In genomic region chr2:225037374-225038075, GRCh38 we compare ENCODE assay signal across 14 cellular contexts. TPM values are rescaled to one million over a fixed set of nuclear protein-coding genes. Genes with fewer than 3 reads are reported as not detected.
DNase-seq lines count a peak whose midpoint lies in the region; ATAC-seq and TF ChIP-seq lines count a peak whose summit lies in the region.
"Had no signal": no experiment of that assay in that cellular context is flagged by ENCODE, and none has a peak within 500 bp of the region (broad histone marks: within the 10 kb centered on the region; RNA-seq: fewer than 3 reads in every experiment).

No MANE protein-coding gene starts in this region.

- H3K9ac ChIP-seq in IMR-90 (ENCODE audit: low read depth, low read length): no peak overlapping the region

- H3K27me3 Mint-ChIP-seq in activated T-helper 17 cell treated with anti-CD3 and anti-CD28 coated beads, Interleukin-2, amount 50 U/mL, for 72 hours: no peaks in the 10 kb centered on the region
- peaks cover 0 to 7% (median 0%) of the 10 kb centered on the region in 3 donors for H3K27me3 Mint-ChIP-seq in immature natural killer cell (ENCODE audit: low read depth in 3 of 3)

- H3K36me3 ChIP-seq in IMR-90 (ENCODE audit: control insufficient read depth, insufficient read depth, low read length) (no peaks in the 10 kb centered on the region), BE2C (no peaks in the 10 kb centered on the region)

- peaks cover 7 to 50% of the 10 kb centered on the region in 2 experiments; a peak in 3 of 4 replicates for H3K79me1 ChIP-seq in IMR-90 (ENCODE audit: low read depth in 1 of 2, low read length in 2 of 2)

- peaks cover 63% of the 10 kb centered on the region for H3K36me3 Mint-ChIP-seq in activated T-helper 17 cell treated with anti-CD3 and anti-CD28 coated beads, Interleukin-2, amount 50 U/mL, for 72 hours (ENCODE audit: low read depth)
- peaks cover 0 to 14% (median 5%) of the 10 kb centered on the region in 3 donors for H3K36me3 Mint-ChIP-seq in immature natural killer cell

- CTCF ChIA-PET in IMR-90 (lab: Yijun Ruan, JAX): no interaction called here

- peak; percentile 35 for DNase-seq in CD1c-positive myeloid dendritic cell (ENCODE audit: extremely low spot score)
- peak; percentile 37 for DNase-seq in IMR-90
- no peak for DNase-seq in immature natural killer cell
- no peak for DNase-seq in NCI-H2196 (lab: John Stamatoyannopoulos, UW; ENCODE audit: unreplicated experiment)
- no peak for DNase-seq in HCEC 1CT
- DNase-seq in BE2C: no peak
- DNase-seq in SHP77 treated with DMSO at 0.1 percent for 48 hours (lab: John Stamatoyannopoulos, UW): no peak
- DNase-seq: activated gamma-delta T cell; NCI-H1048; NCI-H446 treated with DMSO at 0.1 percent for 48 hours; stimulated activated CD4-positive, alpha-beta T cell treated with anti-CD3 and anti-CD28 coated beads, Interleukin-1b, Interleukin-23, amount 100 ng/mL, for 48 hours; stimulated activated naive CD4-positive, alpha-beta T cell had no signal

- no peak overlapping the region for H3K18ac ChIP-seq in IMR-90 (ENCODE audit: low read depth, low read length)

- TF ChIP-seq POLR2A in IMR-90 (IDR thresholded peaks at IDR 0.05; ENCODE audit: low read depth, low read length): no peak

- no peak overlapping the region for H3K4me3 ChIP-seq in IMR-90 (ENCODE audit: insufficient read depth, low read depth, low read length)
- no peak overlapping the region for H3K4me3 ChIP-seq in BE2C (ENCODE audit: low read depth, low read length)

- H3K9me3 Mint-ChIP-seq in activated T-helper 17 cell treated with anti-CD3 and anti-CD28 coated beads, Interleukin-2, amount 50 U/mL, for 72 hours: no peaks in the 10 kb centered on the region
- H3K9me3 Mint-ChIP-seq in immature natural killer cell: no peaks in the 10 kb centered on the region

- H2BK15ac ChIP-seq in IMR-90 (ENCODE audit: low read depth, low read length): no peak overlapping the region

- H4K5ac ChIP-seq in IMR-90 (ENCODE audit: low read depth, low read length): no peak overlapping the region

- no peak overlapping the region for H2BK120ac ChIP-seq in IMR-90 (ENCODE audit: low read depth, low read length)

- H3K4me3 Mint-ChIP-seq in activated T-helper 17 cell treated with anti-CD3 and anti-CD28 coated beads, Interleukin-2, amount 50 U/mL, for 72 hours: peak overlapping the region; percentile 96
- H3K4me3 Mint-ChIP-seq in immature natural killer cell: peak overlapping the region; percentile 58 to 100 (median 99)

- no peak overlapping the region for H2BK20ac ChIP-seq in IMR-90 (ENCODE audit: low read depth, low read length)

- no peak for TF ChIP-seq RAD21 in IMR-90 (IDR thresholded peaks at IDR 0.05; ENCODE audit: low read length)

- no peak overlapping the region for H3K56ac ChIP-seq in IMR-90 (ENCODE audit: extremely low read depth, insufficient read depth, low read length)

- peak overlapping the region; percentile 36; the same call in 1 of the 2 replicates for H3K4me2 ChIP-seq in IMR-90 (ENCODE audit: low read depth, low read length)

- H3K27me3 ChIP-seq in IMR-90 (ENCODE audit: control insufficient read depth, insufficient read depth, low read length): no peaks in the 10 kb centered on the region
- H3K27me3 ChIP-seq in BE2C: peaks cover 36% of the 10 kb centered on the region

- dilution Hi-C loops in IMR-90 (cut with HindIII; ENCODE audit: low sequenced_read_pairs, unreplicated experiment): no loop called here

- BruUV-seq in IMR-90 (replicated peaks; lab: Mats Ljungman, UMichigan): no TSS peak

- H4K8ac ChIP-seq in IMR-90 (ENCODE audit: low read depth in 2 of 2, low read length in 2 of 2): no peak overlapping the region

- H3K9me1 ChIP-seq in IMR-90 (ENCODE audit: insufficient read depth, low read length): peaks cover 4% of the 10 kb centered on the region; the same call in 1 of the 2 replicates

- no peak overlapping the region for H2BK5ac ChIP-seq in IMR-90 (ENCODE audit: low read depth, low read length, poor library complexity, severe bottlenecking)

- no CpG with 5 or more reads among the region's 4 CpGs for WGBS in IMR-90 (ENCODE audit: extremely low coverage in 2 of 2, insufficient read length in 1 of 2), 2 experiments

- no peak overlapping the region for H2AK5ac ChIP-seq in IMR-90 (ENCODE audit: low read depth, low read length)

- H3K4me1 Mint-ChIP-seq in activated T-helper 17 cell treated with anti-CD3 and anti-CD28 coated beads, Interleukin-2, amount 50 U/mL, for 72 hours: peaks cover 59% of the 10 kb centered on the region
- H3K4me1 Mint-ChIP-seq in immature natural killer cell: peaks cover 78 to 90% of the 10 kb centered on the region in 2 donors

- H3K9me3 ChIP-seq in IMR-90 (ENCODE audit: control insufficient read depth, insufficient read depth, low read length) (no peaks in the 10 kb centered on the region), BE2C (no peaks in the 10 kb centered on the region)

- in situ Hi-C loops in IMR-90 (cut with MboI; ENCODE audit: low sequenced_read_pairs): no loop called here

- ATAC-seq in IMR-90 (ENCODE audit: low read depth): no peak
- ATAC-seq in activated T-helper 17 cell treated with anti-CD3 and anti-CD28 coated beads, Interleukin-2, amount 50 U/mL, for 72 hours (replicated peaks): peak; percentile 29

- H2AK9ac ChIP-seq in IMR-90 (replicated peaks; ENCODE audit: low read depth, low read length, poor library complexity): no peak overlapping the region

- H3K14ac ChIP-seq in IMR-90 (replicated peaks; ENCODE audit: low read depth, low read length): no peak overlapping the region

- H4K91ac ChIP-seq in IMR-90 (ENCODE audit: insufficient read depth, low read depth, low read length): no peak overlapping the region

- H3K27ac Mint-ChIP-seq in activated T-helper 17 cell treated with anti-CD3 and anti-CD28 coated beads, Interleukin-2, amount 50 U/mL, for 72 hours: peak overlapping the region; percentile 97
- H3K27ac Mint-ChIP-seq in immature natural killer cell: peak overlapping the region; percentile 65 to 99 (median 82)

- no peak overlapping the region for H2AFZ ChIP-seq in IMR-90 (replicated peaks; ENCODE audit: low read length, poor library complexity)

- no peak overlapping the region for H3K23ac ChIP-seq in IMR-90 (ENCODE audit: low read depth, low read length)

- peaks cover 2% of the 10 kb centered on the region; the same call in 1 of the 2 replicates for H3K4me1 ChIP-seq in IMR-90 (ENCODE audit: control insufficient read depth, insufficient read depth, low read length)
- H3K4me1 ChIP-seq in BE2C: no peaks in the 10 kb centered on the region

- no peak overlapping the region for H3K4ac ChIP-seq in IMR-90 (ENCODE audit: low read depth, low read length)

- TF ChIP-seq CTCF in IMR-90 (conservative IDR thresholded peaks at IDR 0.05; ENCODE audit: low read depth, low read length) (no peak), BE2C (IDR thresholded peaks at IDR 0.05; ENCODE audit: low read depth, low read length) (no peak)

- H4K20me1 ChIP-seq in IMR-90 (ENCODE audit: insufficient read depth, low read length): no peaks in the 10 kb centered on the region

- H3K27ac ChIP-seq in IMR-90 (ENCODE audit: insufficient read depth, low read length): no peak overlapping the region
- H3K27ac ChIP-seq: RWPE1 had no signal

- POLR2A ChIA-PET in IMR-90 (lab: Charles Lee; ENCODE audit: unreplicated experiment): no interaction called here

- intact Hi-C loops in IMR-90 (cut with micrococcal nuclease): no loop called here

TF ChIP-seq in IMR-90, 13 proteins besides CTCF, POLR2A, EP300 and RAD21:
- TF ChIP-seq SMC3 (IDR thresholded peaks at IDR 0.05; ENCODE audit: low read depth, low read length): no peak
- TF ChIP-seq CHD1 (IDR thresholded peaks at IDR 0.05; ENCODE audit: low read depth, low read length): no peak
- TF ChIP-seq ELK1 (IDR thresholded peaks at IDR 0.05; ENCODE audit: borderline replicate concordance, low read depth, low read length): no peak

RNA-seq across cellular contexts. Expression of gene DOCK10, which starts 4.7 kb away (rescaled TPM):
- 63.6 and 75.3 TPM in 2 replicates for total RNA-seq in IMR-90 (2012; rRNA removed)
- polyA plus RNA-seq in IMR-90 (2012; rRNA removed): 46.7 and 58.6 TPM in 2 replicates
- 15.4 and 38.0 TPM in 2 replicates for polyA plus RNA-seq in IMR-90 (2012; cell fraction: cytosol; rRNA removed)
- 38.5 and 130 TPM in 2 replicates for polyA plus RNA-seq in IMR-90 (2012; cell fraction: nucleus; rRNA removed; ENCODE audit: low replicate concordance)
- total RNA-seq in activated T-helper 17 cell treated with anti-CD3 and anti-CD28 coated beads, Interleukin-2, amount 50 U/mL, for 72 hours: 100 to 1,000 TPM; 142 to 227 TPM
- 10 to 100 TPM; 10.2 to 61.9 (median 22.9) TPM for polyA plus RNA-seq in immature natural killer cell
- 0.52 TPM for polyA plus RNA-seq in BE2C (2012; ENCODE audit: insufficient read depth, insufficient read length, low read depth)

Comparison
In these comparisons a context has a peak if more than half of its experiments do, and no peak if none do; other contexts are left out.
1. DNase-seq: peak in CD1c-positive myeloid dendritic cell (single experiment) and IMR-90 (single experiment); none in immature natural killer cell (0 of 3), NCI-H2196 (single experiment), HCEC 1CT (single experiment), BE2C (single experiment) and SHP77 treated with DMSO at 0.1 percent for 48 hours (single experiment).